Comparison of ENCODE assay signal across 1 cellular context in genomic region chr3:177357352-177358084, GRCh38.
A peak's percentile ranks its signal among the peaks of the same experiment; 100 is the strongest.
TF ChIP-seq lines count a peak whose summit lies in the region.

No MANE protein-coding gene starts in this region.

TF ChIP-seq in HepG2, 621 proteins besides CTCF, POLR2A, EP300 and RAD21 (continued from another document and continues in another):
- TF ChIP-seq ZNF362 (CRISPR knock-in tag; IDR thresholded peaks at IDR 0.05; ENCODE audit: borderline replicate concordance) (peak; percentile 38; the same call in 1 of the 2 replicates), ATRX (CRISPR knock-in tag; IDR thresholded peaks at IDR 0.05; ENCODE audit: borderline replicate concordance) (no peak), ETV5 (CRISPR knock-in tag; IDR thresholded peaks at IDR 0.05; ENCODE audit: borderline replicate concordance) (peak; percentile 73; the same call in 1 of the 2 replicates), HIVEP1 (CRISPR knock-in tag; IDR thresholded peaks at IDR 0.05) (no peak), ZFP91 (CRISPR knock-in tag; IDR thresholded peaks at IDR 0.05; ENCODE audit: borderline replicate concordance) (peak; percentile 99), SNRNP70 (IDR thresholded peaks at IDR 0.05; ENCODE audit: low read depth, low read length) (no peak), SSRP1 (CRISPR knock-in tag; IDR thresholded peaks at IDR 0.05) (no peak), ZSCAN12 (CRISPR knock-in tag; IDR thresholded peaks at IDR 0.05) (no peak), MLLT10 (CRISPR knock-in tag; IDR thresholded peaks at IDR 0.05) (no peak), E2F1 (CRISPR knock-in tag; IDR thresholded peaks at IDR 0.05) (no peak), KLF9 (CRISPR knock-in tag; IDR thresholded peaks at IDR 0.05; ENCODE audit: low read depth) (no peak), KLF12 (CRISPR knock-in tag; IDR thresholded peaks at IDR 0.05; ENCODE audit: borderline replicate concordance) (no peak), REPIN1 (CRISPR knock-in tag; IDR thresholded peaks at IDR 0.05; ENCODE audit: borderline replicate concordance, low read depth) (no peak), ZNF3 (CRISPR knock-in tag; IDR thresholded peaks at IDR 0.05) (no peak), IRF2 (CRISPR knock-in tag; IDR thresholded peaks at IDR 0.05) (no peak), POLR2AphosphoS5 (IDR thresholded peaks at IDR 0.05; ENCODE audit: low read depth, low read length) (no peak), ZNF704 (CRISPR knock-in tag; IDR thresholded peaks at IDR 0.05; ENCODE audit: borderline replicate concordance) (no peak), NR2F1 (CRISPR knock-in tag; IDR thresholded peaks at IDR 0.05) (no peak), ZNF451 (CRISPR knock-in tag; IDR thresholded peaks at IDR 0.05) (no peak), KLF15 (CRISPR knock-in tag; IDR thresholded peaks at IDR 0.05; ENCODE audit: borderline replicate concordance) (no peak), ZNF720 (CRISPR knock-in tag; IDR thresholded peaks at IDR 0.05) (no peak), IRX3 (CRISPR knock-in tag; IDR thresholded peaks at IDR 0.05; ENCODE audit: borderline replicate concordance, low read depth) (no peak), ZNF224 (CRISPR knock-in tag; IDR thresholded peaks at IDR 0.05) (no peak), ZNF558 (CRISPR knock-in tag; IDR thresholded peaks at IDR 0.05; ENCODE audit: borderline replicate concordance) (no peak), ZNF143 (CRISPR knock-in tag; IDR thresholded peaks at IDR 0.05) (no peak), FOSL2 (CRISPR knock-in tag; IDR thresholded peaks at IDR 0.05) (peak; percentile 93), ZFP36 (IDR thresholded peaks at IDR 0.05; ENCODE audit: borderline replicate concordance, low read depth, low read length, partially characterized antibody) (no peak), SKIL (CRISPR knock-in tag; IDR thresholded peaks at IDR 0.05; ENCODE audit: borderline replicate concordance) (no peak), TRIM24 (CRISPR knock-in tag; IDR thresholded peaks at IDR 0.05) (no peak), CCDC6 (CRISPR knock-in tag; IDR thresholded peaks at IDR 0.05) (no peak), TAF15 (IDR thresholded peaks at IDR 0.05; ENCODE audit: low read depth, low read length, poor library complexity, severe bottlenecking) (no peak), AKAP8 (CRISPR knock-in tag; IDR thresholded peaks at IDR 0.05) (no peak), ZNF354B (CRISPR knock-in tag; IDR thresholded peaks at IDR 0.05) (no peak), THYN1 (CRISPR knock-in tag; IDR thresholded peaks at IDR 0.05; ENCODE audit: borderline replicate concordance, low read depth) (no peak), SRSF4 (IDR thresholded peaks at IDR 0.05; ENCODE audit: low read depth, low read length, poor library complexity, severe bottlenecking) (no peak), PAX8 (CRISPR knock-in tag; IDR thresholded peaks at IDR 0.05; ENCODE audit: borderline replicate concordance) (no peak), ZNF766 (CRISPR knock-in tag; IDR thresholded peaks at IDR 0.05; ENCODE audit: borderline replicate concordance) (no peak), JDP2 (CRISPR knock-in tag; IDR thresholded peaks at IDR 0.05; ENCODE audit: borderline replicate concordance) (no peak), ZNF773 (CRISPR knock-in tag; IDR thresholded peaks at IDR 0.05; ENCODE audit: borderline replicate concordance) (no peak), NR3C1 (CRISPR knock-in tag; IDR thresholded peaks at IDR 0.05) (no peak), ATAD3A (CRISPR knock-in tag; IDR thresholded peaks at IDR 0.05) (no peak), PAF1 (CRISPR knock-in tag; IDR thresholded peaks at IDR 0.05) (no peak), ZMYM2 (CRISPR knock-in tag; IDR thresholded peaks at IDR 0.05) (no peak), ZNF577 (CRISPR knock-in tag; IDR thresholded peaks at IDR 0.05; ENCODE audit: borderline replicate concordance, low read depth) (no peak), TGIF2 (CRISPR knock-in tag; IDR thresholded peaks at IDR 0.05) (no peak), MIER2 (CRISPR knock-in tag; IDR thresholded peaks at IDR 0.05) (no peak), HOMEZ (CRISPR knock-in tag; IDR thresholded peaks at IDR 0.05; ENCODE audit: low read depth) (peak; percentile 38; the same call in 1 of the 2 replicates), PRDM10 (CRISPR knock-in tag; IDR thresholded peaks at IDR 0.05; ENCODE audit: low read depth) (no peak), TCF7 (IDR thresholded peaks at IDR 0.05; ENCODE audit: low read depth) (peak; percentile 68), HNRNPUL1 (IDR thresholded peaks at IDR 0.05; ENCODE audit: low read depth, low read length) (no peak), ZSCAN31 (CRISPR knock-in tag; IDR thresholded peaks at IDR 0.05; ENCODE audit: low read depth) (no peak), ZNF337 (CRISPR knock-in tag; IDR thresholded peaks at IDR 0.05; ENCODE audit: borderline replicate concordance, low read depth) (no peak), HMG20A (CRISPR knock-in tag; IDR thresholded peaks at IDR 0.05; ENCODE audit: borderline replicate concordance) (peak; percentile 63; the same call in 1 of the 2 replicates), SAP130 (CRISPR knock-in tag; IDR thresholded peaks at IDR 0.05; ENCODE audit: low read depth) (peak; percentile 37; the same call in 1 of the 2 replicates), HOXA5 (CRISPR knock-in tag; IDR thresholded peaks at IDR 0.05) (no peak), IKZF4 (CRISPR knock-in tag; IDR thresholded peaks at IDR 0.05; ENCODE audit: borderline replicate concordance, low read depth, not compliant biosample characterization) (no peak), ZUFSP (CRISPR knock-in tag; IDR thresholded peaks at IDR 0.05; ENCODE audit: borderline replicate concordance) (no peak), CSRNP1 (CRISPR knock-in tag; IDR thresholded peaks at IDR 0.05) (no peak), ATF7-NPFF (CRISPR knock-in tag; IDR thresholded peaks at IDR 0.05; ENCODE audit: low read depth) (no peak), RARA (CRISPR knock-in tag; IDR thresholded peaks at IDR 0.05) (no peak), TOPORS (CRISPR knock-in tag; IDR thresholded peaks at IDR 0.05) (no peak)
